16 cellular contexts compared by ENCODE assay signal in genomic region chr17:40436631-40437030, GRCh38. TPM values are rescaled to one million over a fixed set of nuclear protein-coding genes. Genes with fewer than 3 reads are reported as not detected.
A peak's percentile ranks its signal among the peaks of the same experiment; 100 is the strongest.
DNase-seq lines count a peak whose midpoint lies in the region; ATAC-seq and TF ChIP-seq lines count a peak whose summit lies in the region.
"Had no signal": no experiment of that assay in that cellular context is flagged by ENCODE, and none has a peak within 500 bp of the region (broad histone marks: within the 10 kb centered on the region; RNA-seq: fewer than 3 reads in every experiment).

No MANE protein-coding gene starts in this region.

- H4K20me1 ChIP-seq in osteoblast (ENCODE audit: insufficient read depth, low read length): no peaks in the 10 kb centered on the region

- H3K9me3 ChIP-seq in heart left ventricle (no peaks in the 10 kb centered on the region), osteoblast (ENCODE audit: low read depth, low read length) (no peaks in the 10 kb centered on the region)

- TF ChIP-seq CTCF in heart left ventricle (IDR thresholded peaks at IDR 0.05) (no peak), osteoblast (IDR thresholded peaks at IDR 0.05; ENCODE audit: extremely low read depth, low read depth, low read length) (no peak)

- no peak overlapping the region for H2AFZ ChIP-seq in osteoblast (ENCODE audit: low read length)

- H3K4me2 ChIP-seq in osteoblast (ENCODE audit: insufficient read depth, low read length): no peak overlapping the region

- peak; percentile 16 for DNase-seq in left ventricle myocardium superior
- DNase-seq in heart left ventricle: no peak
- peak; percentile 45 for DNase-seq in NOMO-1 treated with DMSO at 0.1 percent for 48 hours (lab: John Stamatoyannopoulos, UW; ENCODE audit: unreplicated experiment)
- DNase-seq in osteoblast (ENCODE audit: insufficient read length, low spot score, missing footprints): peak; percentile 3
- no peak for DNase-seq in cerebellum (ENCODE audit: low spot score)
- DNase-seq in stimulated activated CD4-positive, alpha-beta T cell treated with anti-CD3 and anti-CD28 coated beads, Interleukin-1b, Interleukin-23, amount 100 ng/mL, for 48 hours: no peak
- DNase-seq in ecto neural progenitor cell (ENCODE audit: low spot score): no peak
- no peak for DNase-seq in GM19238 (ENCODE audit: insufficient read length, low spot score)
- DNase-seq: COR-L47, DMS153, HFFc6, NCI-H1092 treated with DMSO at 0.1 percent for 48 hours, NCI-H1694, NCI-H2227 treated with DMSO at 0.1 percent for 48 hours, NCI-H524 had no signal

- no peaks in the 10 kb centered on the region for H3K27me3 ChIP-seq in heart left ventricle
- H3K27me3 ChIP-seq in osteoblast (ENCODE audit: insufficient read depth, low read length): no peaks in the 10 kb centered on the region

- H3K4me3 ChIP-seq in heart left ventricle: no peak overlapping the region
- H3K4me3 ChIP-seq in osteoblast (ENCODE audit: insufficient read depth, low read length): no peak overlapping the region

- 54 to 68% (median 62%) methylated on average over 5 of the region's 5 CpGs for WGBS in heart left ventricle, 4 donors

- H3K79me2 ChIP-seq in osteoblast (ENCODE audit: insufficient read depth, low read length): no peaks in the 10 kb centered on the region

- H3K27ac ChIP-seq in heart left ventricle: peak overlapping the region in 1 of 12 donors; percentile 19
- H3K27ac ChIP-seq in osteoblast (ENCODE audit: low read depth, low read length): no peak overlapping the region
- H3K27ac ChIP-seq: C4-2B had no signal

- intact Hi-C loops in left ventricle myocardium superior (cut with micrococcal nuclease) (no loop called here), heart left ventricle (cut with DNase I) (loop anchor here in 2 of 10 donors (2.0 to 10.0 kb wide), 2 partner anchors 32 to 128 kb away; partner anchors contain the start of gene CCR7 (in 1 of the 2))

- ATAC-seq in left ventricle myocardium superior (no peak), heart left ventricle (no peak)

- no peak for TF ChIP-seq POLR2A in heart left ventricle (IDR thresholded peaks at IDR 0.05)

- H3K4me1 ChIP-seq in heart left ventricle: peaks cover 0 to 29% (median 17%) of the 10 kb centered on the region in 12 donors
- H3K4me1 ChIP-seq in osteoblast (ENCODE audit: insufficient read depth, low read length): peaks cover 9% of the 10 kb centered on the region

- H3K36me3 ChIP-seq in heart left ventricle: no peaks in the 10 kb centered on the region
- no peaks in the 10 kb centered on the region for H3K36me3 ChIP-seq in osteoblast (ENCODE audit: insufficient read depth, low read length)

RNA-seq across cellular contexts. Expression of gene IGFBP4, which starts 6.6 kb away (rescaled TPM):
- total RNA-seq in left ventricle myocardium superior (176 TPM), heart left ventricle (100 to 1,000 TPM; 103 to 342 (median 129) TPM), osteoblast (666 and 801 TPM in 2 replicates), cerebellum (14.5 TPM)
- polyA plus RNA-seq in heart left ventricle: 100 to 1,000 TPM; 136 to 174 TPM

RNA-seq across cellular contexts. Expression of gene TOP2A, which starts 18.9 kb away (rescaled TPM):
- total RNA-seq in left ventricle myocardium superior (1.1 TPM), heart left ventricle (10 to 100 TPM in 1 of 9 donors, 1 to 10 TPM in 5, under 1 TPM in 3; 0.39 to 28.9 (median 1.7) TPM), osteoblast (14.5 and 15.9 TPM in 2 replicates), cerebellum (58.3 TPM)
- under 1 TPM; 0.11 to 0.28 TPM for polyA plus RNA-seq in heart left ventricle

Comparison
In these comparisons a context has a peak if more than half of its experiments do, and no peak if none do; other contexts are left out.
1. DNase-seq: peak in left ventricle myocardium superior (single experiment), NOMO-1 treated with DMSO at 0.1 percent for 48 hours (single experiment) and osteoblast (single experiment); none in heart left ventricle (0 of 5), cerebellum (single experiment), stimulated activated CD4-positive, alpha-beta T cell treated with anti-CD3 and anti-CD28 coated beads, Interleukin-1b, Interleukin-23, amount 100 ng/mL, for 48 hours (single experiment), ecto neural progenitor cell (single experiment) and GM19238 (single experiment).